30 cellular contexts compared by ENCODE assay signal in genomic region chr15:33320017-33320416, GRCh38. TPM values are rescaled to one million over a fixed set of nuclear protein-coding genes. Genes with fewer than 3 reads are reported as not detected.
"Had no signal": no experiment of that assay in that cellular context is flagged by ENCODE, and none has a peak within 500 bp of the region (broad histone marks: within the 10 kb centered on the region; RNA-seq: fewer than 3 reads in every experiment).

No MANE protein-coding gene starts in this region.

- H3K36me3 ChIP-seq: colonic mucosa, esophagus muscularis mucosa, esophagus squamous epithelium, gastrocnemius medialis, gastroesophageal sphincter, heart left ventricle, heart right ventricle had no signal

- H3K4me3 Mint-ChIP-seq: dendritic cell treated with granulocyte-macrophage colony-stimulating factor and Interleukin-4, amounts not matched to agents 40 ng/mL and 50 ng/mL, for 4 days; effector memory CD8-positive, alpha-beta T cell; endodermal cell had no signal

- H3K9me3 ChIP-seq: colonic mucosa, esophagus muscularis mucosa, esophagus squamous epithelium, gastrocnemius medialis, gastroesophageal sphincter, heart left ventricle, heart right ventricle had no signal

- H3K27ac Mint-ChIP-seq: dendritic cell treated with granulocyte-macrophage colony-stimulating factor and Interleukin-4, amounts not matched to agents 40 ng/mL and 50 ng/mL, for 4 days; effector memory CD8-positive, alpha-beta T cell; endodermal cell had no signal

- H3K27ac ChIP-seq: colonic mucosa, coronary artery, epithelial cell of prostate, esophagus muscularis mucosa, esophagus squamous epithelium, foreskin keratinocyte, gastrocnemius medialis, gastroesophageal sphincter, heart left ventricle, heart right ventricle had no signal

- H3K4me3 ChIP-seq: colonic mucosa, coronary artery, dorsolateral prefrontal cortex, esophagus muscularis mucosa, esophagus squamous epithelium, gastrocnemius medialis, gastroesophageal sphincter, heart left ventricle, heart right ventricle had no signal

- H3K9me3 Mint-ChIP-seq: dendritic cell treated with granulocyte-macrophage colony-stimulating factor and Interleukin-4, amounts not matched to agents 40 ng/mL and 50 ng/mL, for 4 days; effector memory CD8-positive, alpha-beta T cell; endodermal cell had no signal

- ATAC-seq: effector memory CD8-positive, alpha-beta T cell; esophagus mucosa; foreskin keratinocyte; gastrocnemius medialis; gastroesophageal sphincter; heart left ventricle; heart right ventricle had no signal

- H3K27me3 ChIP-seq: colonic mucosa, esophagus muscularis mucosa, gastrocnemius medialis, gastroesophageal sphincter had no signal

- DNase-seq: colonic mucosa; cortex of kidney; dermis blood vessel endothelial cell; dorsolateral prefrontal cortex; effector CD4-positive, alpha-beta T cell; effector CD8-positive, alpha-beta T cell; effector memory CD4-positive, alpha-beta T cell; effector memory CD8-positive, alpha-beta T cell; endodermal cell; erythroblast; esophagus squamous epithelium; foreskin fibroblast; foreskin keratinocyte; foreskin melanocyte; gastrocnemius medialis; glutamatergic neuron; head of caudate nucleus; heart left ventricle; heart right ventricle had no signal

RNA-seq across cellular contexts. Expression of gene RYR3, which starts 9.2 kb away (rescaled TPM):
- total RNA-seq: dermis blood vessel endothelial cell, dermis microvascular lymphatic vessel endothelial cell, endothelial cell of umbilical vein, fibroblast of villous mesenchyme, glomerular endothelial cell had no signal
- polyA plus RNA-seq: endothelial cell of umbilical vein, fibroblast of lung, foreskin keratinocyte had no signal
